In genomic region chr12:42586268-42586667, GRCh38 we compare ENCODE assay signal across 23 cellular contexts. TPM values are rescaled to one million over a fixed set of nuclear protein-coding genes. Genes with fewer than 3 reads are reported as not detected.
A peak's percentile ranks its signal among the peaks of the same experiment; 100 is the strongest.
DNase-seq lines count a peak whose midpoint lies in the region; ATAC-seq, FAIRE-seq and TF ChIP-seq lines count a peak whose summit lies in the region.
"Had no signal": no experiment of that assay in that cellular context is flagged by ENCODE, and none has a peak within 500 bp of the region (broad histone marks: within the 10 kb centered on the region; RNA-seq: fewer than 3 reads in every experiment).

No MANE protein-coding gene starts in this region.

- H3K4me1 ChIP-seq in Panc1 (ENCODE audit: control insufficient read depth, insufficient read depth, low read length) = peaks cover 19% of the 10 kb centered on the region
- H3K4me1 ChIP-seq in endothelial cell of umbilical vein (ENCODE audit: control insufficient read depth, extremely low read depth, insufficient read depth, low read length) = peaks cover 67% of the 10 kb centered on the region
- peaks cover 59% of the 10 kb centered on the region for H3K4me1 ChIP-seq in vagina

- TF ChIP-seq POLR2A in endothelial cell of umbilical vein (IDR thresholded peaks at IDR 0.05; ENCODE audit: low read depth, low read length) (no peak), vagina (IDR thresholded peaks at IDR 0.05) (no peak)

- no peaks in the 10 kb centered on the region for H3K9me1 ChIP-seq in endothelial cell of umbilical vein (replicated peaks; ENCODE audit: control insufficient read depth, extremely low read depth, insufficient read depth, low read length)

- BruUV-seq in Panc1 (replicated peaks; lab: Mats Ljungman, UMichigan) (no TSS peak), endothelial cell of umbilical vein (replicated peaks; lab: Mats Ljungman, UMichigan) (no TSS peak)

- H3K27ac ChIP-seq in Panc1 (ENCODE audit: low read length) (peak overlapping the region; percentile 18; the same call in 1 of the 2 replicates), endothelial cell of umbilical vein (ENCODE audit: insufficient read depth, low read depth, low read length) (peak overlapping the region; percentile 4), vagina (no peak overlapping the region)
- H3K27ac ChIP-seq: adrenal gland, SJSA1, suprapubic skin had no signal

- POLR2A ChIA-PET in Panc1 (lab: Charles Lee) = interaction anchor here (1.1 kb wide), 1 partner anchor 83 kb away, joined by 3 read pairs; no protein-coding TSS in a partner anchor
- POLR2A ChIA-PET in endothelial cell of umbilical vein (lab: Charles Lee) = interaction anchor here (0.7 kb wide), 1 partner anchor 123 kb away, joined by 4 read pairs; no protein-coding TSS in a partner anchor

- dilution Hi-C loops in endothelial cell of umbilical vein (cut with MboI; ENCODE audit: extremely low pct_ligation_motif_present, low sequenced_read_pairs) = loop anchor here (10.0 kb wide), 1 partner anchor 699 kb away; no protein-coding TSS in a partner anchor

- peak overlapping the region; percentile 88 for H3K4me3 Mint-ChIP-seq in mesothelial cell of epicardium
- H3K4me3 Mint-ChIP-seq: CD4-positive, CD25-positive, alpha-beta regulatory T cell; central memory CD8-positive, alpha-beta T cell had no signal

- no peak overlapping the region for H3K4me3 ChIP-seq in Panc1 (ENCODE audit: low read depth in 2 of 2, low read length in 2 of 2)
- peak overlapping the region in 1 of 3 experiments; percentile 99 for H3K4me3 ChIP-seq in endothelial cell of umbilical vein (replicated peaks in 1 of 3; ENCODE audit: insufficient read depth in 1 of 3, low read depth in 1 of 3, low read length in 3 of 3)
- H3K4me3 ChIP-seq in vagina = no peak overlapping the region
- H3K4me3 ChIP-seq: adrenal gland, SJSA1, suprapubic skin had no signal

- ATAC-seq in Panc1 (no peak), GM18907 (IDR thresholded peaks at IDR 0.05; ENCODE audit: unreplicated experiment) (no peak)
- ATAC-seq in activated CD4-positive, CD25-positive, alpha-beta regulatory T cell treated with anti-CD3 and anti-CD28 coated beads, Interleukin-2, amount 50 U/mL, for 24 hours = no peak
- ATAC-seq: heart right ventricle, right cardiac atrium had no signal

- DNase-seq in AG09319 (ENCODE audit: extremely low read depth, low read depth) (no peak), Panc1 (ENCODE audit: low read depth, low spot score) (no peak), endothelial cell of umbilical vein (ENCODE audit: low read depth, low spot score) (peak; percentile 45), mesothelial cell of epicardium (ENCODE audit: low spot score in 2 of 2, unreplicated experiment in 2 of 2) (no peak), kidney tubule cell (ENCODE audit: low spot score) (no peak), vagina (ENCODE audit: extremely low spot score in 2 of 2) (no peak)
- DNase-seq: activated CD4-positive, alpha-beta T cell treated with anti-CD3 and anti-CD28 coated beads, Interleukin-2, amount 50 U/mL, for 48 hours; activated gamma-delta T cell treated with Interleukin-2 at 50 U/mL for 16 hours; adrenal gland; CD4-positive, CD25-positive, alpha-beta regulatory T cell; heart right ventricle; MM.1S; NCI-H1694; nucleus accumbens; stimulated activated CD4-positive, alpha-beta T cell treated with anti-CD3 and anti-CD28 coated beads, Interleukin-15, amount 100 ng/mL, for 24 hours; T-helper 2 cell had no signal

- peak overlapping the region; percentile 90 for H3K9ac ChIP-seq in endothelial cell of umbilical vein (replicated peaks; ENCODE audit: extremely low read depth, insufficient read depth, low read length)

- H3K4me1 Mint-ChIP-seq in mesothelial cell of epicardium = peaks cover 64% of the 10 kb centered on the region

- H4K20me1 ChIP-seq in endothelial cell of umbilical vein (replicated peaks; ENCODE audit: control insufficient read depth, extremely low read depth, insufficient read depth, low read length) = peaks cover 4% of the 10 kb centered on the region

- intact Hi-C loops in Panc1 (cut with micrococcal nuclease; ENCODE audit: unreplicated experiment) = loop anchor here (5.0 kb wide), 1 partner anchor 696 kb away; no protein-coding TSS in a partner anchor
- intact Hi-C loops in endothelial cell of umbilical vein (cut with micrococcal nuclease) = loop anchor here (2.0 kb wide), 1 partner anchor 493 kb away; no protein-coding TSS in a partner anchor
- intact Hi-C loops in vagina (cut with DNase I) = loop anchor here (5.0 to 10.0 kb wide), 2 partner anchors 101 to 111 kb away; no protein-coding TSS in a partner anchor

- H3K27me3 Mint-ChIP-seq in mesothelial cell of epicardium (ENCODE audit: low read depth) = no peaks in the 10 kb centered on the region

- in situ Hi-C loops in Panc1 (cut with HindIII; ENCODE audit: low pct_unique_long_range_greater_than_20kb, low sequenced_read_pairs) = no loop called here

- H3K9me3 Mint-ChIP-seq in mesothelial cell of epicardium = no peaks in the 10 kb centered on the region
- H3K9me3 Mint-ChIP-seq: central memory CD8-positive, alpha-beta T cell; IgD-negative memory B cell had no signal

- CTCF ChIA-PET in Panc1 (lab: Charles Lee) = no interaction called here
- CTCF ChIA-PET in endothelial cell of umbilical vein (lab: Charles Lee) = interaction anchor here (0.7 to 3.2 kb wide), 17 partner anchors 8 to 752 kb away, joined by 3 to 24 read pairs (median 4); no protein-coding TSS in a partner anchor

- H3K9me3 ChIP-seq in Panc1 (ENCODE audit: control insufficient read depth, insufficient read depth, low read depth, low read length) (no peaks in the 10 kb centered on the region), endothelial cell of umbilical vein (replicated peaks; ENCODE audit: control insufficient read depth, insufficient read depth, low read length) (no peaks in the 10 kb centered on the region), vagina (no peaks in the 10 kb centered on the region)
- H3K9me3 ChIP-seq: adrenal gland, heart right ventricle, suprapubic skin had no signal

- peaks cover 17% of the 10 kb centered on the region for H3K27me3 ChIP-seq in Panc1 (ENCODE audit: control insufficient read depth, insufficient read depth, low read length)
- H3K27me3 ChIP-seq in endothelial cell of umbilical vein (ENCODE audit: control insufficient read depth in 2 of 2, insufficient read depth in 2 of 2, low read length in 2 of 2) = no peaks in the 10 kb centered on the region
- no peaks in the 10 kb centered on the region for H3K27me3 ChIP-seq in vagina
- H3K27me3 ChIP-seq: suprapubic skin had no signal

- H3K27ac Mint-ChIP-seq in mesothelial cell of epicardium = no peak overlapping the region
- H3K27ac Mint-ChIP-seq: CD4-positive, CD25-positive, alpha-beta regulatory T cell; IgD-negative memory B cell had no signal

- no peaks in the 10 kb centered on the region for H3K36me3 ChIP-seq in Panc1 (ENCODE audit: control insufficient read depth, insufficient read depth, low read length)
- H3K36me3 ChIP-seq in endothelial cell of umbilical vein (ENCODE audit: control insufficient read depth in 2 of 2, extremely low read depth in 1 of 2, insufficient read depth in 2 of 2, low read length in 2 of 2) = peaks cover 0 to 11% of the 10 kb centered on the region in 2 experiments
- H3K36me3 ChIP-seq in vagina = no peaks in the 10 kb centered on the region
- H3K36me3 ChIP-seq: adrenal gland, heart right ventricle, suprapubic skin had no signal

- peak overlapping the region; percentile 98 for H3K4me2 ChIP-seq in endothelial cell of umbilical vein (ENCODE audit: insufficient read depth, low read length)

- H3K36me3 Mint-ChIP-seq in mesothelial cell of epicardium = no peaks in the 10 kb centered on the region
- H3K36me3 Mint-ChIP-seq: CD4-positive, CD25-positive, alpha-beta regulatory T cell; IgD-negative memory B cell had no signal

- no peak overlapping the region for H2AFZ ChIP-seq in endothelial cell of umbilical vein (ENCODE audit: low read depth, low read length)

- no peak for FAIRE-seq in endothelial cell of umbilical vein (lab: Jason Lieb, UNC)

- H3K79me2 ChIP-seq in endothelial cell of umbilical vein (ENCODE audit: control insufficient read depth, insufficient read depth, low read length) = peaks cover 80% of the 10 kb centered on the region

- TF ChIP-seq CTCF in AG09319 (IDR thresholded peaks at IDR 0.05; ENCODE audit: low read depth, low read length) (peak; percentile 13), Panc1 (IDR thresholded peaks at IDR 0.05) (peak; percentile 19; the same call in 1 of the 2 replicates), endothelial cell of umbilical vein (IDR thresholded peaks at IDR 0.05; ENCODE audit: extremely low read depth in 1 of 2, insufficient read depth in 1 of 2, low read depth in 1 of 2, low read length in 2 of 2) (peak in 1 of 2 donors; percentile 50), mesothelial cell of epicardium (IDR thresholded peaks at IDR 0.05; ENCODE audit: unreplicated experiment) (no peak), vagina (IDR thresholded peaks at IDR 0.05) (no peak)

TF ChIP-seq in endothelial cell of umbilical vein, 7 proteins besides CTCF, POLR2A, EP300 and RAD21:
- TF ChIP-seq FOS (IDR thresholded peaks at IDR 0.05; ENCODE audit: borderline replicate concordance, insufficient read depth, low read length) (no peak), GATA2 (IDR thresholded peaks at IDR 0.05; ENCODE audit: insufficient read depth, insufficient read length, low read depth, low read length) (no peak), MYC (IDR thresholded peaks at IDR 0.05; ENCODE audit: low read depth, low read length) (no peak), EZH2 (IDR thresholded peaks at IDR 0.05; ENCODE audit: borderline replicate concordance, low read depth, low read length, severe bottlenecking) (no peak), JUN (IDR thresholded peaks at IDR 0.05; ENCODE audit: borderline replicate concordance, insufficient read depth, insufficient read length, low read depth) (no peak), MAX (IDR thresholded peaks at IDR 0.05; ENCODE audit: insufficient read depth, insufficient read length) (no peak), POLR2AphosphoS5 (IDR thresholded peaks at IDR 0.05; ENCODE audit: insufficient read depth, low read depth, low read length) (no peak)

RNA-seq across cellular contexts. Expression of gene PRICKLE1, which starts 3.3 kb away (rescaled TPM):
- total RNA-seq in Panc1 (2021; ENCODE audit: unreplicated experiment) (20.1 TPM), endothelial cell of umbilical vein (69.0 and 86.0 TPM in 2 replicates), mesothelial cell of epicardium (79.4 to 89.1 TPM (median 80.7 TPM) in 3 replicates), vagina (25.3 TPM)
- 9.1 TPM for polyA plus RNA-seq in Panc1 (2012; ENCODE audit: insufficient read length)
- 22.0 and 34.3 TPM in 2 replicates for polyA plus RNA-seq in endothelial cell of umbilical vein
- polyA plus RNA-seq in endothelial cell of umbilical vein (2011; cell fraction: cytosol; rRNA removed) = 31.1 and 31.4 TPM in 2 replicates
- 58.0 and 65.5 TPM in 2 replicates for polyA plus RNA-seq in endothelial cell of umbilical vein (2011; cell fraction: nucleus; rRNA removed)
- polyA plus RNA-seq in endothelial cell of umbilical vein (2012) = 23.2 and 38.0 TPM in 2 replicates
- polyA minus RNA-seq in endothelial cell of umbilical vein = 191 and 247 TPM in 2 replicates
- polyA minus RNA-seq in endothelial cell of umbilical vein (2011; cell fraction: cytosol; rRNA and poly(A)+ RNA removed) = not detected
- polyA minus RNA-seq in endothelial cell of umbilical vein (2011; cell fraction: nucleus; rRNA and poly(A)+ RNA removed) = 85.1 and 142 TPM in 2 replicates

Comparison
In these comparisons a context has a peak if more than half of its experiments do, and no peak if none do; other contexts are left out.
1. CTCF ChIP-seq: peak in AG09319 (single experiment) and Panc1 (single experiment); none in mesothelial cell of epicardium (single experiment) and vagina (0 of 3).